In the genomic region with DNA sequence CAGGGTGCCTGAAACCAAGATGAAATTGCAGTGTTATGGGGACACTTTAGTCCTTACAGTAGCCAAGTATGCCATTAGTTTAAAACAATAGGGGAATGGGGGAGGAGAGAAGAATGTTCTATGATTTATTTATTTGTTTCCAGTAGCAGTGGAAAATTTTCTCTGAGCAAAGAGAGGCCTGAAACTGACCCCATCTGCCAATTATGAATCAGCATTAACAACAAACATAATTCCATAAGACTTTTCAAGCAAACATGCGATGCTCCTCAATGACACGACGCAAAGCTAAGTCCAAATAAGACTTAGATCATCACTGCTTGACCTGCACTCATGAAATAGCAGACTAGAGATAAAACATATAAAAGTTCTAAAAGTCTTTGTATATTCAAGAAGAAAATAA, we compare ENCODE assay signal across 10 cellular contexts. TPM values are rescaled to one million over a fixed set of nuclear protein-coding genes. Genes with fewer than 3 reads are reported as not detected.
DNase-seq lines count a peak whose midpoint lies in the region; ATAC-seq and TF ChIP-seq lines count a peak whose summit lies in the region.
"Had no signal": no experiment of that assay in that cellular context is flagged by ENCODE, and none has a peak within 500 bp of the region (broad histone marks: within the 10 kb centered on the region; RNA-seq: fewer than 3 reads in every experiment).

No MANE protein-coding gene starts in this region.

- DNase-seq in ELR (ENCODE audit: low read depth) (peak; percentile 79), amniotic epithelial cell (ENCODE audit: low read depth) (peak; percentile 74), glomerular endothelial cell (ENCODE audit: extremely low read depth, low read depth, low spot score) (peak; percentile 81), gastrocnemius medialis (no peak), 8988T (no peak), epidermal melanocyte (ENCODE audit: insufficient read length, low spot score) (no peak)
- DNase-seq: amniotic stem cell, OCI-M1 had no signal

- intact Hi-C loops in gastrocnemius medialis (cut with DNase I; ENCODE audit: low total_unique reads) = loop anchor here (5.0 to 10.0 kb wide), 3 partner anchors 69 to 177 kb away; no protein-coding TSS in a partner anchor

- in situ Hi-C loops in gastrocnemius medialis (cut with MboI; ENCODE audit: low sequenced_read_pairs in 4 of 4) = no loop called here

- no peaks in the 10 kb centered on the region for H3K9me3 ChIP-seq in gastrocnemius medialis

- TF ChIP-seq CTCF in gastrocnemius medialis (IDR thresholded peaks at IDR 0.05 in 4 of 5, conservative IDR thresholded peaks at IDR 0.05 in 1 of 5) = no peak

- peaks cover 0 to 9% (median 0%) of the 10 kb centered on the region in 3 donors for H3K27me3 ChIP-seq in gastrocnemius medialis

- H3K4me1 ChIP-seq in gastrocnemius medialis = peaks cover 43 to 59% of the 10 kb centered on the region in 2 donors

- H3K36me3 ChIP-seq in gastrocnemius medialis = no peaks in the 10 kb centered on the region

- H3K27ac ChIP-seq in gastrocnemius medialis = peak overlapping the region; percentile 97 to 100 (median 100)

- ATAC-seq in gastrocnemius medialis = no peak
- ATAC-seq in GM21576 (IDR thresholded peaks at IDR 0.05; ENCODE audit: unreplicated experiment) = no peak
- ATAC-seq in GM19351 (IDR thresholded peaks at IDR 0.05; ENCODE audit: unreplicated experiment) = no peak

- no peak for TF ChIP-seq POLR2A in gastrocnemius medialis (IDR thresholded peaks at IDR 0.05)

- peak overlapping the region in 3 of 4 donors; percentile 71 to 90 (median 82) for H3K4me3 ChIP-seq in gastrocnemius medialis

RNA-seq across cellular contexts. Expression of a gene that starts 4.0 kb away (rescaled TPM):
- total RNA-seq in glomerular endothelial cell (24.2 and 30.6 TPM in 2 replicates), gastrocnemius medialis (10 to 100 TPM in 1 of 4 donors, 1 to 10 TPM in 3; 6.8 to 12.0 (median 7.6) TPM)

Comparison
In these comparisons a context has a peak if more than half of its experiments do, and no peak if none do; other contexts are left out.
1. DNase-seq: peak in ELR (single experiment), amniotic epithelial cell (single experiment) and glomerular endothelial cell (single experiment); none in gastrocnemius medialis (0 of 2), 8988T (single experiment) and epidermal melanocyte (single experiment).